Comparison of ENCODE assay signal across 16 cellular contexts in genomic region chr10:130242483-130242882, GRCh38.
"Had no signal": no experiment of that assay in that cellular context is flagged by ENCODE, and none has a peak within 500 bp of the region (broad histone marks: within the 10 kb centered on the region; RNA-seq: fewer than 3 reads in every experiment).

No MANE protein-coding gene starts in this region.

- ATAC-seq: activated T-cell treated with anti-CD3 and anti-CD28 coated beads, Interleukin-2, amount 50 U/mL, for 4 hours; left cardiac atrium; SK-N-SH treated with all-trans-retinoic acid at 6 μM for 48 hours; WTC11 had no signal

- H3K27me3 ChIP-seq: esophagus squamous epithelium, right atrium auricular region, upper lobe of left lung had no signal

- DNase-seq: activated CD4-positive, alpha-beta T cell treated with anti-CD3 and anti-CD28 coated beads for 48 hours; activated gamma-delta T cell; activated naive CD8-positive, alpha-beta T cell treated with anti-CD3 and anti-CD28 coated beads for 36 hours; activated T-cell treated with anti-CD3 and anti-CD28 coated beads, Interleukin-2, amount 50 U/mL, for 4 hours; anterior cingulate cortex; esophagus squamous epithelium; foreskin fibroblast; glutamatergic neuron; left cardiac atrium; posterior cingulate gyrus; stimulated activated naive B cell treated with anti-CD40 and anti-IgM and Interleukin-4, amounts not matched to agents 10 μg/mL and 1 μg/mL and 100 μg/mL, for 72 hours; substantia nigra had no signal

- H3K27ac Mint-ChIP-seq: activated naive CD8-positive, alpha-beta T cell treated with anti-CD3 and anti-CD28 coated beads for 36 hours; stimulated activated naive B cell treated with anti-CD40 and anti-IgM and Interleukin-4, amounts not matched to agents 10 μg/mL and 1 μg/mL and 100 μg/mL, for 72 hours; WTC11 had no signal

- H3K4me3 Mint-ChIP-seq: activated naive CD8-positive, alpha-beta T cell treated with anti-CD3 and anti-CD28 coated beads for 36 hours; activated T-cell treated with anti-CD3 and anti-CD28 coated beads, Interleukin-2, amount 50 U/mL, for 4 hours; stimulated activated naive B cell treated with anti-CD40 and anti-IgM and Interleukin-4, amounts not matched to agents 10 μg/mL and 1 μg/mL and 100 μg/mL, for 72 hours; WTC11 had no signal

- H3K4me3 ChIP-seq: esophagus squamous epithelium, right atrium auricular region, upper lobe of left lung had no signal

- H3K27ac ChIP-seq: esophagus squamous epithelium, right atrium auricular region, upper lobe of left lung had no signal

- H3K4me1 ChIP-seq: esophagus squamous epithelium, right atrium auricular region, upper lobe of left lung had no signal

- H3K36me3 ChIP-seq: esophagus squamous epithelium, right atrium auricular region, upper lobe of left lung had no signal

- H3K4me1 Mint-ChIP-seq: WTC11 had no signal
